ENCODE assay signal across 25 cellular contexts in genomic region chrY:19892076-19892964, GRCh38.
"Had no signal": no experiment of that assay in that cellular context is flagged by ENCODE, and none has a peak within 500 bp of the region (broad histone marks: within the 10 kb centered on the region; RNA-seq: fewer than 3 reads in every experiment).

No MANE protein-coding gene starts in this region.

- H3K4me2 ChIP-seq: PC-9 had no signal

- DNase-seq: activated B cell treated with CpG ODN at 0.5 μM for 24 hours; activated CD4-positive, alpha-beta T cell treated with anti-CD3 and anti-CD28 coated beads for 36 hours; activated CD8-positive, alpha-beta memory T cell treated with anti-CD3 and anti-CD28 coated beads, Interleukin-2, amount 50 U/mL, for 4 hours; activated CD8-positive, alpha-beta T cell treated with anti-CD3 and anti-CD28 coated beads for 36 hours; activated gamma-delta T cell treated with Interleukin-2 at 50 U/mL for 16 hours; activated naive CD4-positive, alpha-beta T cell treated with anti-CD3 and anti-CD28 coated beads, Interleukin-2, amount 10 ng/mL, durations not matched to agents 7 days and 5 days; activated naive CD8-positive, alpha-beta T cell treated with anti-CD3 and anti-CD28 coated beads for 36 hours; activated T-cell treated with anti-CD3 and anti-CD28 coated beads, Interleukin-2, amount 50 U/mL, for 72 hours; brain microvascular endothelial cell; KG1; MG63; MV-4-11; NCI-H1092 treated with DMSO at 0.1 percent for 48 hours; NCI-H1417 treated with DMSO at 0.1 percent for 48 hours; NCI-H1694; NCI-H2029 treated with DMSO at 0.1 percent for 48 hours; NCI-H345; NCI-H510A; NCI-H526 treated with DMSO at 0.1 percent for 48 hours; PC-9; SIG-M5; T-cell; T1000 had no signal

- H2AFZ ChIP-seq: PC-9 had no signal

- H3K9me3 ChIP-seq: MG63 had no signal

- H3K27ac ChIP-seq: brain microvascular endothelial cell, cardiac muscle cell, PC-9, SK-N-MC had no signal

- H3K36me3 ChIP-seq: brain microvascular endothelial cell, cardiac muscle cell, MG63 had no signal

- ATAC-seq: activated CD4-positive, alpha-beta T cell treated with anti-CD3 and anti-CD28 coated beads for 36 hours; activated CD8-positive, alpha-beta T cell treated with anti-CD3 and anti-CD28 coated beads for 36 hours; activated T-cell treated with anti-CD3 and anti-CD28 coated beads, Interleukin-2, amount 50 U/mL, for 72 hours; T-cell had no signal

- H3K4me3 ChIP-seq: cardiac muscle cell, MG63, PC-9, SK-N-MC had no signal

- H3K27me3 ChIP-seq: brain microvascular endothelial cell, cardiac muscle cell, MG63 had no signal
